Comparison of ENCODE assay signal across 11 cellular contexts in genomic region chr7:17773289-17773626, GRCh38.
DNase-seq lines count a peak whose midpoint lies in the region; ATAC-seq and TF ChIP-seq lines count a peak whose summit lies in the region.
"Had no signal": no experiment of that assay in that cellular context is flagged by ENCODE, and none has a peak within 500 bp of the region (broad histone marks: within the 10 kb centered on the region; RNA-seq: fewer than 3 reads in every experiment).

No MANE protein-coding gene starts in this region.

- H3K27ac ChIP-seq in RWPE1 = no peak overlapping the region
- no peak overlapping the region for H3K27ac ChIP-seq in foreskin keratinocyte
- peak overlapping the region in 1 of 4 donors; percentile 20 for H3K27ac ChIP-seq in transverse colon
- H3K27ac ChIP-seq: C4-2B had no signal

- no peak for TF ChIP-seq CTCF in RWPE1 (conservative IDR thresholded peaks at IDR 0.05; ENCODE audit: low read depth)
- TF ChIP-seq CTCF in foreskin keratinocyte (conservative IDR thresholded peaks at IDR 0.05) = no peak
- no peak for TF ChIP-seq CTCF in transverse colon (IDR thresholded peaks at IDR 0.05)

- no peak for TF ChIP-seq POLR2A in transverse colon (IDR thresholded peaks at IDR 0.05)

- DNase-seq in activated naive CD4-positive, alpha-beta T cell treated with anti-CD3 and anti-CD28 coated beads, Interleukin-2, amount 50 U/mL, for 72 hours (ENCODE audit: low spot score in 2 of 2) = no peak
- no peak for DNase-seq in activated naive CD4-positive, alpha-beta T cell treated with anti-CD3 and anti-CD28 coated beads, Interleukin-2, amount 50 U/mL, for 16 hours
- DNase-seq in RWPE1 (ENCODE audit: low spot score) = peak; percentile 62
- peak in 1 of 2 donors; percentile 76 for DNase-seq in foreskin keratinocyte
- peak; percentile 12 for DNase-seq in transverse colon
- DNase-seq in stimulated activated naive CD4-positive, alpha-beta T cell (lab: John Stamatoyannopoulos, UW) = no peak
- DNase-seq: activated T-cell treated with anti-CD3 and anti-CD28 coated beads, Interleukin-2, amount 50 U/mL, for 4 hours; NCI-H2227 treated with DMSO at 0.1 percent for 48 hours had no signal

- peak; percentile 50 to 78 for ATAC-seq in activated naive CD4-positive, alpha-beta T cell treated with anti-CD3 and anti-CD28 coated beads, Interleukin-2, amount 50 U/mL, for 72 hours
- ATAC-seq in foreskin keratinocyte (peak; percentile 76), HG02642 (IDR thresholded peaks at IDR 0.05; ENCODE audit: poor library complexity, unreplicated experiment) (no peak), GM19452 (IDR thresholded peaks at IDR 0.05; ENCODE audit: unreplicated experiment) (no peak)

- H3K9me3 ChIP-seq in transverse colon = no peaks in the 10 kb centered on the region

- no peak overlapping the region for H3K27ac Mint-ChIP-seq in activated naive CD4-positive, alpha-beta T cell treated with anti-CD3 and anti-CD28 coated beads, Interleukin-2, amount 50 U/mL, for 72 hours

- WGBS in transverse colon (ENCODE audit: low coverage in 1 of 2), 2 donors = 61 to 67% methylated on average over 3 to 4 of the region's 4 CpGs

- CTCF ChIA-PET in RWPE1 (lab: Yijun Ruan, JAX) = interaction anchor here (0.7 kb wide), 1 partner anchor 572 kb away, joined by 4 read pairs; no protein-coding TSS in a partner anchor

- H3K27me3 ChIP-seq in foreskin keratinocyte = no peaks in the 10 kb centered on the region
- no peaks in the 10 kb centered on the region for H3K27me3 ChIP-seq in transverse colon

- no peaks in the 10 kb centered on the region for H3K36me3 ChIP-seq in transverse colon

- POLR2A ChIA-PET in RWPE1 (lab: Yijun Ruan, JAX; ENCODE audit: low non-redundant PET) = no interaction called here

- in situ Hi-C loops in transverse colon (cut with MboI; ENCODE audit: low pct_ligation_motif_present in 1 of 4, low pct_unique_long_range_greater_than_20kb in 1 of 4, low sequenced_read_pairs in 3 of 4) = loop anchor here in 1 of 4 donors (10.0 kb wide), 1 partner anchor 572 kb away; no protein-coding TSS in a partner anchor

- H3K9me3 Mint-ChIP-seq in activated naive CD4-positive, alpha-beta T cell treated with anti-CD3 and anti-CD28 coated beads, Interleukin-2, amount 50 U/mL, for 72 hours = no peaks in the 10 kb centered on the region
- H3K9me3 Mint-ChIP-seq: activated T-cell treated with anti-CD3 and anti-CD28 coated beads, Interleukin-2, amount 50 U/mL, for 4 hours had no signal

- no peak for TF ChIP-seq EP300 in transverse colon (IDR thresholded peaks at IDR 0.05; ENCODE audit: low read depth)

- H3K4me1 ChIP-seq in foreskin keratinocyte (peaks cover 7% of the 10 kb centered on the region), transverse colon (peaks cover 0 to 10% (median 0%) of the 10 kb centered on the region in 4 donors)

- intact Hi-C loops in transverse colon (cut with DNase I; ENCODE audit: low total_unique reads) = no loop called here

- H3K4me3 ChIP-seq in transverse colon = no peak overlapping the region

- H3K36me3 Mint-ChIP-seq in activated naive CD4-positive, alpha-beta T cell treated with anti-CD3 and anti-CD28 coated beads, Interleukin-2, amount 50 U/mL, for 72 hours = no peaks in the 10 kb centered on the region

Comparison
In these comparisons a context has a peak if more than half of its experiments do, and no peak if none do; other contexts are left out.
1. ATAC-seq: peak in activated naive CD4-positive, alpha-beta T cell treated with anti-CD3 and anti-CD28 coated beads, Interleukin-2, amount 50 U/mL, for 72 hours (2 of 2) and foreskin keratinocyte (single experiment); none in HG02642 (single experiment) and GM19452 (single experiment).
2. DNase-seq: peak in RWPE1 (single experiment) and transverse colon (single experiment); none in activated naive CD4-positive, alpha-beta T cell treated with anti-CD3 and anti-CD28 coated beads, Interleukin-2, amount 50 U/mL, for 72 hours (0 of 2), activated naive CD4-positive, alpha-beta T cell treated with anti-CD3 and anti-CD28 coated beads, Interleukin-2, amount 50 U/mL, for 16 hours (single experiment) and stimulated activated naive CD4-positive, alpha-beta T cell (0 of 6).